ENCODE assay signal across 15 cellular contexts in genomic region chr5:74613283-74613682, GRCh38.
"Had no signal": no experiment of that assay in that cellular context is flagged by ENCODE, and none has a peak within 500 bp of the region (broad histone marks: within the 10 kb centered on the region; RNA-seq: fewer than 3 reads in every experiment).

No MANE protein-coding gene starts in this region.

- H3K4me1 ChIP-seq: ascending aorta, foreskin keratinocyte, left ventricle myocardium inferior had no signal

- H3K27ac ChIP-seq: ascending aorta, foreskin keratinocyte, left ventricle myocardium inferior, neural progenitor cell, ovary, testis, WERI-Rb-1 had no signal

- ATAC-seq: activated CD8-positive, alpha-beta T cell treated with anti-CD3 and anti-CD28 coated beads, Interleukin-2, amount 10 ng/mL, durations not matched to agents 7 days and 5 days; activated naive CD8-positive, alpha-beta T cell treated with anti-CD3 and anti-CD28 coated beads, Interleukin-2, amount 50 U/mL, for 24 hours; foreskin keratinocyte; stimulated activated naive CD8-positive, alpha-beta T cell treated with anti-CD3 and anti-CD28 coated beads, Interleukin-15, amount 100 ng/mL, for 72 hours had no signal

- H3K4me3 ChIP-seq: ascending aorta, left ventricle myocardium inferior, neural progenitor cell, ovary, testis had no signal

- H3K4me2 ChIP-seq: neural progenitor cell had no signal

- H3K27me3 ChIP-seq: ascending aorta, foreskin keratinocyte, neural progenitor cell, ovary, testis had no signal

- DNase-seq: activated CD4-positive, alpha-beta T cell treated with anti-CD3 and anti-CD28 coated beads for 48 hours; activated CD8-positive, alpha-beta T cell treated with anti-CD3 and anti-CD28 coated beads, Interleukin-2, amount 10 ng/mL, durations not matched to agents 7 days and 5 days; activated naive CD4-positive, alpha-beta T cell treated with Interleukin-2 at 50 U/mL for 16 hours; activated naive CD8-positive, alpha-beta T cell treated with anti-CD3 and anti-CD28 coated beads, Interleukin-2, amount 50 U/mL, for 24 hours; foreskin keratinocyte; head of caudate nucleus; left ventricle myocardium inferior; ovary; stimulated activated CD4-positive, alpha-beta T cell treated with anti-CD3 and anti-CD28 coated beads, Interleukin-4, amount 100 ng/mL, for 4 hours; stimulated activated naive CD8-positive, alpha-beta T cell treated with anti-CD3 and anti-CD28 coated beads, Interleukin-15, amount 100 ng/mL, for 72 hours; T-helper 2 cell; testis; WERI-Rb-1 had no signal

- H3K36me3 ChIP-seq: ascending aorta, left ventricle myocardium inferior, neural progenitor cell, ovary, WERI-Rb-1 had no signal

- H3K9ac ChIP-seq: neural progenitor cell had no signal
